ENCODE assay signal across 10 cellular contexts in genomic region chr11:65435981-65436411, GRCh38. TPM values are rescaled to one million over a fixed set of nuclear protein-coding genes. Genes with fewer than 3 reads are reported as not detected.
DNase-seq lines count a peak whose midpoint lies in the region; ATAC-seq and TF ChIP-seq lines count a peak whose summit lies in the region.
"Had no signal": no experiment of that assay in that cellular context is flagged by ENCODE, and none has a peak within 500 bp of the region (broad histone marks: within the 10 kb centered on the region; RNA-seq: fewer than 3 reads in every experiment).

No MANE protein-coding gene starts in this region.

- H3K9ac ChIP-seq in SU-DHL-6 (ENCODE audit: low read length): no peak overlapping the region

- no peak overlapping the region for H2AFZ ChIP-seq in SU-DHL-6 (ENCODE audit: low read depth, low read length, severe bottlenecking)

- CTCF ChIA-PET in CD4-positive, alpha-beta memory T cell (lab: Charles Lee; ENCODE audit: partially characterized antibody): interaction anchor here (3.2 kb wide), 1 partner anchor 19 kb away, joined by 17 read pairs; no protein-coding TSS in a partner anchor

- no peak overlapping the region for H3K27ac ChIP-seq in CD4-positive, alpha-beta memory T cell (ENCODE audit: low read depth, low read length)
- peak overlapping the region; percentile 98 for H3K27ac ChIP-seq in SU-DHL-6 (ENCODE audit: low read depth, low read length)
- H3K27ac ChIP-seq in psoas muscle: peak overlapping the region; percentile 100

- no peaks in the 10 kb centered on the region for H3K27me3 ChIP-seq in CD4-positive, alpha-beta memory T cell (ENCODE audit: insufficient read depth, low read length)
- H3K27me3 ChIP-seq in SU-DHL-6 (ENCODE audit: low read length): no peaks in the 10 kb centered on the region
- no peaks in the 10 kb centered on the region for H3K27me3 ChIP-seq in psoas muscle (ENCODE audit: insufficient read depth in 3 of 3, low read length in 2 of 3)

- ATAC-seq in psoas muscle (peak; percentile 14 to 26 (median 20)), HG02973 (IDR thresholded peaks at IDR 0.05; ENCODE audit: unreplicated experiment) (no peak), GM19328 (IDR thresholded peaks at IDR 0.05; ENCODE audit: unreplicated experiment) (no peak)

- no peak overlapping the region for H3K4me2 ChIP-seq in SU-DHL-6 (ENCODE audit: low read depth, low read length, poor library complexity, severe bottlenecking)

- H3K27ac Mint-ChIP-seq in CD4-positive, alpha-beta memory T cell: peak overlapping the region in 4 of 7 donors; percentile 63 to 70 (median 67)

- peaks cover 49% of the 10 kb centered on the region for H3K36me3 ChIP-seq in CD4-positive, alpha-beta memory T cell (ENCODE audit: insufficient read depth, low read length)
- H3K36me3 ChIP-seq in SU-DHL-6 (ENCODE audit: low read length) (peaks cover 17% of the 10 kb centered on the region), psoas muscle (ENCODE audit: insufficient read depth in 1 of 2, low read depth in 1 of 2) (peaks cover 3 to 100% of the 10 kb centered on the region in 2 donors)

- peaks cover 32% of the 10 kb centered on the region for H3K79me2 ChIP-seq in SU-DHL-6 (ENCODE audit: insufficient read depth, low read length)

- no peaks in the 10 kb centered on the region for H3K9me3 ChIP-seq in CD4-positive, alpha-beta memory T cell (ENCODE audit: control insufficient read depth in 1 of 2, low read length in 2 of 2)
- no peaks in the 10 kb centered on the region for H3K9me3 ChIP-seq in SU-DHL-6 (ENCODE audit: insufficient read depth, low read length)
- H3K9me3 ChIP-seq in psoas muscle: no peaks in the 10 kb centered on the region

- intact Hi-C loops in CD4-positive, alpha-beta memory T cell (cut with micrococcal nuclease): loop anchor here (2.0 kb wide), 1 partner anchor 19 kb away; no protein-coding TSS in a partner anchor
- intact Hi-C loops in psoas muscle (cut with DNase I): no loop called here

- peaks cover 43 to 64% of the 10 kb centered on the region in 2 donors for H3K36me3 Mint-ChIP-seq in CD4-positive, alpha-beta memory T cell

- H3K9me3 Mint-ChIP-seq in CD4-positive, alpha-beta memory T cell: no peaks in the 10 kb centered on the region

- peaks cover 75% of the 10 kb centered on the region for H3K4me1 ChIP-seq in CD4-positive, alpha-beta memory T cell (ENCODE audit: insufficient read depth, low read length)
- H3K4me1 ChIP-seq in psoas muscle: peaks cover 66% of the 10 kb centered on the region

- 39 to 63% (median 48%) methylated on average over 8 of the region's 8 CpGs for WGBS in psoas muscle, 3 donors

- H3K4me1 Mint-ChIP-seq in CD4-positive, alpha-beta memory T cell: peaks cover 59 to 91% (median 73%) of the 10 kb centered on the region in 4 donors

- no peak for DNase-seq in CD4-positive, alpha-beta memory T cell
- peak; percentile 54 for DNase-seq in fibroblast of pulmonary artery (ENCODE audit: low read depth)
- DNase-seq in psoas muscle: peak; percentile 52 to 73
- DNase-seq in NCI-H2029 treated with DMSO at 0.1 percent for 48 hours (lab: John Stamatoyannopoulos, UW): no peak
- DNase-seq in NCI-H345 treated with DMSO at 0.1 percent for 48 hours (lab: John Stamatoyannopoulos, UW; ENCODE audit: unreplicated experiment): no peak
- DNase-seq: GDM1, NCI-H1092 had no signal

- no peak overlapping the region for H3K4me3 ChIP-seq in CD4-positive, alpha-beta memory T cell (ENCODE audit: low read length in 2 of 2)
- no peak overlapping the region for H3K4me3 ChIP-seq in SU-DHL-6 (ENCODE audit: insufficient read depth, low read length, poor library complexity, severe bottlenecking)
- H3K4me3 ChIP-seq in fibroblast of pulmonary artery (replicated peaks; ENCODE audit: low read depth, low read length): peak overlapping the region; percentile 6
- peak overlapping the region; percentile 86 for H3K4me3 ChIP-seq in psoas muscle

- H3F3A ChIP-seq in SU-DHL-6 (ENCODE audit: insufficient read depth): peaks cover 95% of the 10 kb centered on the region

- no peaks in the 10 kb centered on the region for H3K9me2 ChIP-seq in SU-DHL-6 (replicated peaks; ENCODE audit: insufficient read depth, low read length)

- H4K20me1 ChIP-seq in SU-DHL-6 (ENCODE audit: low read depth, low read length): no peaks in the 10 kb centered on the region

- TF ChIP-seq CTCF in SU-DHL-6 (IDR thresholded peaks at IDR 0.05; ENCODE audit: insufficient read depth, low read length, poor library complexity, severe bottlenecking): no peak
- TF ChIP-seq CTCF in fibroblast of pulmonary artery (IDR thresholded peaks at IDR 0.05; ENCODE audit: low read length, missing control alignments): no peak
- TF ChIP-seq CTCF in psoas muscle (IDR thresholded peaks at IDR 0.05): no peak

- POLR2A ChIA-PET in CD4-positive, alpha-beta memory T cell (lab: Charles Lee; ENCODE audit: partially characterized antibody): interaction anchor here (1.0 to 5.0 kb wide), 7 partner anchors 11 to 68 kb away, joined by 3 to 102 read pairs (median 26); partner anchors contain the start of genes MALAT1 and NEAT1

- no peaks in the 10 kb centered on the region for H3K27me3 Mint-ChIP-seq in CD4-positive, alpha-beta memory T cell

- no peak overlapping the region for H3K4me3 Mint-ChIP-seq in CD4-positive, alpha-beta memory T cell

RNA-seq across cellular contexts. Expression of gene NEAT1, which starts 13.4 kb away (rescaled TPM):
- total RNA-seq in CD4-positive, alpha-beta memory T cell: 100 to 1,000 TPM; 685 to 687 TPM
- polyA plus RNA-seq in CD4-positive, alpha-beta memory T cell: 1 to 10 TPM; 2.3 to 4.0 TPM
- total RNA-seq in psoas muscle: 1,000 to 10,000 TPM in 1 of 4 donors, 100 to 1,000 TPM in 3; 517 to 1,759 (median 646) TPM
- polyA plus RNA-seq in psoas muscle: 100 to 1,000 TPM; 474 to 758 (median 716) TPM

RNA-seq across cellular contexts. Expression of gene FRMD8, which starts 49.6 kb away (rescaled TPM):
- 10 to 100 TPM; 69.1 to 71.2 TPM for total RNA-seq in CD4-positive, alpha-beta memory T cell
- polyA plus RNA-seq in CD4-positive, alpha-beta memory T cell: 10 to 100 TPM; 44.1 to 55.6 TPM
- total RNA-seq in psoas muscle: 10 to 100 TPM in 3 of 4 donors, 1 to 10 TPM in 1; 7.4 to 27.7 (median 13.9) TPM
- polyA plus RNA-seq in psoas muscle: 10 to 100 TPM; 10.6 to 20.8 (median 12.9) TPM

RNA-seq across cellular contexts. Expression of gene SLC25A45, which starts 53.5 kb away (rescaled TPM):
- total RNA-seq in CD4-positive, alpha-beta memory T cell: 10 to 100 TPM; 17.0 to 24.2 TPM
- 10 to 100 TPM in 1 of 2 donors, 1 to 10 TPM in 1; 7.2 to 15.0 TPM for polyA plus RNA-seq in CD4-positive, alpha-beta memory T cell
- total RNA-seq in psoas muscle: 1 to 10 TPM; 5.7 to 8.8 (median 7.2) TPM
- polyA plus RNA-seq in psoas muscle: 10 to 100 TPM in 1 of 3 donors, 1 to 10 TPM in 2; 3.7 to 18.5 (median 6.1) TPM

Comparison
In these comparisons a context has a peak if more than half of its experiments do, and no peak if none do; other contexts are left out.
1. DNase-seq: peak in fibroblast of pulmonary artery (single experiment) and psoas muscle (2 of 2); none in CD4-positive, alpha-beta memory T cell (0 of 5), NCI-H2029 treated with DMSO at 0.1 percent for 48 hours (single experiment) and NCI-H345 treated with DMSO at 0.1 percent for 48 hours (single experiment).
2. H3K4me3 ChIP-seq: peak in fibroblast of pulmonary artery (single experiment) and psoas muscle (single experiment); none in CD4-positive, alpha-beta memory T cell (0 of 2) and SU-DHL-6 (single experiment).
3. ATAC-seq: peak in psoas muscle (4 of 4); none in HG02973 (single experiment) and GM19328 (single experiment).